In the genomic region with DNA sequence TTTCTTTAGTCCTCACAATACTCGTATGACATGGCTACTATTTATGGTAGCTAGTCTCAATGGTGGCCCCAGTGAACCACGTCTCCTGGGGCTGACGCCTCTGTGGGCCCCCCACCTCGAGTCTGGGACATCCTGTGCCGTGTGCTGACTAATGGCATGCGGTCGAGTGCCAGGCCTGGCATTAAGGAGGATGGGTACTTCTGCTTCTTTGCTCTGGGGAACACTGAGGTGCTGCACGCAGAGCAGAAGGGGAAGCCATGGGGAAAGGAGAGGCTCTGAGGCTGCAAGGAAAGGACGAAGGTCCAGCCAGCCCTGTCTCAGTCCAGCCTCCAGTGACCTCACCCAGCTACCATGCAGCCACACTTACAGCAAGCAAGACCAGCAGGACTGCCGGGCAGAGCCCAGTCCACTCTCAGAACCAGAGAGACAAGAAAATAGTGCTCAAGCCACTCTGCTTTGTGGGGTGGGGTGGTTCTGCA, we compare ENCODE assay signal across 1 cellular context.
TF ChIP-seq lines count a peak whose summit lies in the region.

No MANE protein-coding gene starts in this region.

TF ChIP-seq in WTC11, 78 proteins besides CTCF, POLR2A, EP300 and RAD21 (continued from another document):
- TF ChIP-seq CREM (CRISPR knock-in tag; IDR thresholded peaks at IDR 0.05) = no peak
